In the genomic region with DNA sequence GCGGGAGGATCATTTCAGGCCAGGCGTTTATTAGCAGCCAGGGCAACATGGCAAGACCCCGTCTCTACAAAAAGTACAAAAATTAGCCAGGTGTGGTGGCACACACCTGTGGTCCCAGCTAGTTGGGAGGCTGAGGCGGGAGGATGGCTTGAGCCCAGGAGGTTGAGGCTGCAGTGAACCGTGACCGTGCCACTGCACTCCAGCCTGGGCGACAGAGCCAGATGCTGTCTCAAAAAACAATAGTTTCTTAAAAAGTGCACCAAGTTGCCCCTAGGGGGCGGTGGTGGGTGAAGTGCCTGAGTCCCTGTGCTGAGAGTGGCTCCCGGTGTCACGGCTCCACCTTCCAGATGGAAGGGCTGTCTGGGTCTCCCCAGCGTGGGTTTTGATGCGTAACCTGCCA, we compare ENCODE assay signal across 8 cellular contexts.
DNase-seq lines count a peak whose midpoint lies in the region; TF ChIP-seq lines count a peak whose summit lies in the region.
"Not testable (repeated sequence)": the region's sequence is repeated elsewhere in the genome, so short reads cannot be mapped to it uniquely, and the experiment has no call there.

No MANE protein-coding gene starts in this region.

- intact Hi-C loops in colonic mucosa (cut with DNase I); vagina (cut with DNase I): not testable (repeated sequence)

- H3K4me3 ChIP-seq in SJSA1; colonic mucosa; kidney epithelial cell (ENCODE audit: low read depth, low read length); vagina: not testable (repeated sequence)

- DNase-seq in GM10266 (ENCODE audit: extremely low spot score); kidney epithelial cell (ENCODE audit: low read depth); vagina (ENCODE audit: extremely low spot score in 2 of 2): not testable (repeated sequence)
- DNase-seq in NCI-H1048 (lab: John Stamatoyannopoulos, UW): peak; percentile 40
- peak; percentile 26 to 73 for DNase-seq in SJSA1 (ENCODE audit: low read depth in 1 of 2, low spot score in 2 of 2)
- DNase-seq in activated CD8-positive, alpha-beta memory T cell treated with anti-CD3 and anti-CD28 coated beads, Interleukin-2, amount 50 U/mL, for 4 hours: peak; percentile 69
- DNase-seq in colonic mucosa: peak; percentile 70
- DNase-seq in stimulated activated CD4-positive, alpha-beta T cell treated with anti-CD3 and anti-CD28 coated beads, Interleukin-12 subunit alpha, Interleukin-12 subunit beta, amount 100 ng/mL, for 4 hours: peak; percentile 59

- not testable (repeated sequence) for H3K9ac ChIP-seq in colonic mucosa (ENCODE audit: low read depth in 2 of 2, low read length in 2 of 2)

- H3K27ac ChIP-seq in SJSA1, colonic mucosa: not testable (repeated sequence)
- H3K27ac ChIP-seq in vagina: peak overlapping the region; percentile 43

- TF ChIP-seq CTCF in GM10266 (IDR thresholded peaks at IDR 0.05; ENCODE audit: control insufficient read depth, insufficient read depth, low read depth, missing control alignments) (peak; percentile 56), colonic mucosa (IDR thresholded peaks at IDR 0.05) (peak; percentile 47), kidney epithelial cell (IDR thresholded peaks at IDR 0.05; ENCODE audit: insufficient read depth, low read length, poor library complexity, severe bottlenecking) (peak; percentile 70), vagina (IDR thresholded peaks at IDR 0.05) (peak in 1 of 3 experiments; percentile 16)

- not testable (repeated sequence) for H3K9me3 ChIP-seq in SJSA1 (replicated peaks); colonic mucosa; vagina

- H3K36me3 ChIP-seq in SJSA1: peaks cover 16% of the 10 kb centered on the region
- not testable (repeated sequence) for H3K36me3 ChIP-seq in colonic mucosa; kidney epithelial cell (ENCODE audit: control insufficient read depth, insufficient read depth, low read length)
- H3K36me3 ChIP-seq in vagina: peaks cover 0 to 14% of the 10 kb centered on the region in 2 donors

- not testable (repeated sequence) for TF ChIP-seq POLR2A in vagina (IDR thresholded peaks at IDR 0.05)

- H3K4me1 ChIP-seq in SJSA1 (replicated peaks) (peaks cover 25% of the 10 kb centered on the region), vagina (peaks cover 68% of the 10 kb centered on the region)
- H3K4me1 ChIP-seq in colonic mucosa: not testable (repeated sequence)

- H3K27me3 ChIP-seq in SJSA1 (replicated peaks); colonic mucosa; kidney epithelial cell (ENCODE audit: control insufficient read depth, insufficient read depth, low read length); vagina: not testable (repeated sequence)
